Comparison of ENCODE assay signal across 8 cellular contexts in the genomic region with DNA sequence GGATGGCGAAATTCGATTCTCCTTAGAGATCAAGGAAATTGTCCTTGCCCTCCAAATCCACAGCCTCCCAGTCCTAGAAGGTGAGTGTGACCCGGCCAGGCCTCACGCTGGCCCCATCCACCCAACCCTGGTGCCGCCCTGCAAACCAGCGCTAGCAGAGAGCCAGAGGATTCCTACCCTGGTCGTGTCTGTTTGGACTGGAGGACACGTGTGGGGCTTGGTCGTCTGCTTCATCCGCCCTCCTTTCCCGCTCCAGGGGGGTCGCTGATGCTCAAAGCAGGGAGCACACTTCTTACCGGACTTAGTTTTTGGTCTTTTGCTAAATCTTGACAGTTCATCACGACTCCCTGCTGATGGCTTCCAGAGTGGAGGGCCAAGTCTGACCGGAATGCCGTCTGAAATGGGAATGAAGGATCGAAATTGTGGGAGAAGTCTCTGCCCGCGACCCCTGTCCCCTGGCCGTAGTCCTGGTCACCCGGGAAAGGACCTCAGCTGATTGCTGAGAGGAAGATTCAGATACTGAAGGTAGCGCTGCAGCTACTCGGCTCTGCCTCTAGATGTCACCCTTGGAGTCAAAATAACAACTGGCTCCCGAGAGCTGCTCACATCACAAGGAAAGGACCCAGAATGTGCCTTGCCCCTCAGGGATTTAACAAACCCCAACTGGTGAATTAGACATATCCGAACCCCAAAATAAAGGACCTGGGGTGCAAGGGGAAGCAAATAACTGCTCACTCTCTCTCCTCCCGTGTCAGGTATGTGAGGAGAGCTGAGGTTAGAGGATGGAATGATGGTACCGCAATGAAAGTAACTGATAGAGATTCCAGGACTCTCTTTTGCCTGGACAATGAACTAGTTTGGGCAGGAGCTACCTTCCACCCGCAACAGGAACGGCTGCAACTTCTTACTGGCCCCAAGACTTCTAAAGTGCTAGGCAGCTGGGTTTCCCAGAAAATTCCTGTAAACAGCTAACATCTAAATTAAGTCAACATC. TPM values are rescaled to one million over a fixed set of nuclear protein-coding genes. Genes with fewer than 3 reads are reported as not detected.
A peak's percentile ranks its signal among the peaks of the same experiment; 100 is the strongest.
DNase-seq lines count a peak whose midpoint lies in the region; ATAC-seq, FAIRE-seq and TF ChIP-seq lines count a peak whose summit lies in the region.

No MANE protein-coding gene starts in this region.

- no peak for TF ChIP-seq EP300 in K562 (IDR thresholded peaks at IDR 0.05; ENCODE audit: low read length)

- H3K4me2 ChIP-seq in SU-DHL-6 (ENCODE audit: low read depth, low read length, poor library complexity, severe bottlenecking) = no peak overlapping the region
- no peak overlapping the region for H3K4me2 ChIP-seq in K562 (ENCODE audit: insufficient read depth, low read length)

- H3K9me3 ChIP-seq in SU-DHL-6 (ENCODE audit: insufficient read depth, low read length) (no peaks in the 10 kb centered on the region), K562 (replicated peaks; ENCODE audit: control insufficient read depth, insufficient read depth, low read depth, low read length) (no peaks in the 10 kb centered on the region)

- H3K4me3 ChIP-seq in GM12865 (ENCODE audit: low read depth, low read length) = no peak overlapping the region
- no peak overlapping the region for H3K4me3 ChIP-seq in SU-DHL-6 (ENCODE audit: insufficient read depth, low read length, poor library complexity, severe bottlenecking)
- H3K4me3 ChIP-seq in K562 = no peak overlapping the region

- DNase-seq in GM12865 (ENCODE audit: low read depth) (peak; percentile 60), NAMALWA (ENCODE audit: low spot score) (peak; percentile 75), K562 (ENCODE audit: extremely low read depth in 1 of 4, low spot score in 3 of 4) (peak; percentile 52 to 76 (median 67)), iPS-NIHi11 (ENCODE audit: low spot score) (peak; percentile 76)
- peak; percentile 23 for DNase-seq in stimulated activated CD4-positive, alpha-beta T cell treated with anti-CD3 and anti-CD28 coated beads, Interleukin-1b, Interleukin-23, amount 100 ng/mL, for 48 hours

- 0 out of 5 replicates have a peak, but pooled peaks cover 0 to 2% of the 10 kb centered on the region in 2 experiments for H3K4me1 ChIP-seq in K562 (replicated peaks in 1 of 2; ENCODE audit: control insufficient read depth in 2 of 2, insufficient read depth in 2 of 2, low read length in 2 of 2)

- no peaks in the 10 kb centered on the region for H3K9me2 ChIP-seq in SU-DHL-6 (replicated peaks; ENCODE audit: insufficient read depth, low read length)

- FAIRE-seq in K562 (lab: Jason Lieb, UNC) = peak; percentile 97

- no peaks in the 10 kb centered on the region for H4K20me1 ChIP-seq in SU-DHL-6 (ENCODE audit: low read depth, low read length)
- no peaks in the 10 kb centered on the region; the same call in 1 of the 2 replicates for H4K20me1 ChIP-seq in K562 (replicated peaks; ENCODE audit: control insufficient read depth, insufficient read depth, low read length)

- H3K36me3 ChIP-seq in SU-DHL-6 (ENCODE audit: low read length) (no peaks in the 10 kb centered on the region), K562 (ENCODE audit: control insufficient read depth, insufficient read depth, low read length) (no peaks in the 10 kb centered on the region)

- H2AFZ ChIP-seq in SU-DHL-6 (ENCODE audit: low read depth, low read length, severe bottlenecking) = no peak overlapping the region
- H2AFZ ChIP-seq in K562 (ENCODE audit: low read depth, low read length) = no peak overlapping the region; the same call in 1 of the 2 replicates

- POLR2A ChIA-PET in K562 (lab: Yijun Ruan, JAX) = interaction anchor here (0.7 to 1.6 kb wide), 3 partner anchors 628 to 1062 kb away, joined by 3 to 5 read pairs (median 3); no protein-coding TSS in a partner anchor

- CTCF ChIA-PET in K562 (lab: Yijun Ruan, JAX; ENCODE audit: low intra/inter-chr PET ratio) = interaction anchor here (0.8 to 1.7 kb wide), 4 partner anchors 37 to 688 kb away, joined by 4 to 10 read pairs (median 4); no protein-coding TSS in a partner anchor

- intact Hi-C loops in K562 (cut with micrococcal nuclease) = loop anchor here (1.0 to 5.0 kb wide), 3 partner anchors 111 to 687 kb away; no protein-coding TSS in a partner anchor

- in situ Hi-C loops in K562 (cut with MboI) = no loop called here

- ATAC-seq in HG02610 (IDR thresholded peaks at IDR 0.05; ENCODE audit: unreplicated experiment) (peak; percentile 96), K562 (peak; percentile 99)

- H3K9me1 ChIP-seq in K562 (ENCODE audit: control insufficient read depth, insufficient read depth, low read length) = no peaks in the 10 kb centered on the region

- peak; percentile 66 to 80 for TF ChIP-seq RAD21 in K562 (CRISPR knock-in tag; conservative IDR thresholded peaks at IDR 0.05 in 1 of 2, IDR thresholded peaks at IDR 0.05 in 1 of 2)

- no peak for TF ChIP-seq POLR2A in K562 (conservative IDR thresholded peaks at IDR 0.05)

- H3K27ac ChIP-seq in 22Rv1 (no peak overlapping the region), SU-DHL-6 (ENCODE audit: low read depth, low read length) (no peak overlapping the region), K562 (ENCODE audit: extremely low read depth, low read depth, low read length) (no peak overlapping the region)

- no peaks in the 10 kb centered on the region for H3F3A ChIP-seq in SU-DHL-6 (ENCODE audit: insufficient read depth)

- no peak overlapping the region for H3K9ac ChIP-seq in SU-DHL-6 (ENCODE audit: low read length)
- H3K9ac ChIP-seq in K562 (ENCODE audit: insufficient read depth in 1 of 2, low read depth in 2 of 2, low read length in 2 of 2) = 0 out of 4 replicates have a peak overlapping the region, but pooled peaks of 1 of the 2 experiments have one; percentile 21

- 11% methylated on average over 29 of the region's 29 CpGs for WGBS in K562 (ENCODE audit: insufficient coverage, low coverage, missing lambda C conversion rate)

- TF ChIP-seq CTCF in 22Rv1 (IDR thresholded peaks at IDR 0.05) (peak; percentile 93), GM12865 (IDR thresholded peaks at IDR 0.05; ENCODE audit: insufficient read depth, low read depth, low read length, missing control alignments) (peak; percentile 88), SU-DHL-6 (IDR thresholded peaks at IDR 0.05; ENCODE audit: insufficient read depth, low read length, poor library complexity, severe bottlenecking) (peak; percentile 91), K562 (IDR thresholded peaks at IDR 0.05 in 2 of 3, conservative IDR thresholded peaks at IDR 0.05 in 1 of 3; ENCODE audit: insufficient read depth in 2 of 3, low read depth in 1 of 3, low read length in 3 of 3) (peak; percentile 86 to 97 (median 91))

- no peaks in the 10 kb centered on the region for H3K79me2 ChIP-seq in SU-DHL-6 (ENCODE audit: insufficient read depth, low read length)
- no peaks in the 10 kb centered on the region for H3K79me2 ChIP-seq in K562 (ENCODE audit: control insufficient read depth, insufficient read depth, low read length)

- no TSS peak for BruUV-seq in K562 (replicated peaks; lab: Mats Ljungman, UMichigan)

- H3K27me3 ChIP-seq in SU-DHL-6 (ENCODE audit: low read length) = no peaks in the 10 kb centered on the region
- 0 out of 5 replicates have a peak, but pooled peaks cover 0 to 3% of the 10 kb centered on the region in 2 experiments for H3K27me3 ChIP-seq in K562 (ENCODE audit: control insufficient read depth in 2 of 2, insufficient read depth in 2 of 2, low read length in 2 of 2)

TF ChIP-seq in K562, 482 proteins besides CTCF, POLR2A, EP300 and RAD21 (continues in another document):
- TF ChIP-seq, protein P1, sequence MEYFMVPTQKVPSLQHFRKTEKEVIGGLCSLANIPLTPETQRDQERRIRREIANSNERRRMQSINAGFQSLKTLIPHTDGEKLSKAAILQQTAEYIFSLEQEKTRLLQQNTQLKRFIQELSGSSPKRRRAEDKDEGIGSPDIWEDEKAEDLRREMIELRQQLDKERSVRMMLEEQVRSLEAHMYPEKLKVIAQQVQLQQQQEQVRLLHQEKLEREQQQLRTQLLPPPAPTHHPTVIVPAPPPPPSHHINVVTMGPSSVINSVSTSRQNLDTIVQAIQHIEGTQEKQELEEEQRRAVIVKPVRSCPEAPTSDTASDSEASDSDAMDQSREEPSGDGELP (CRISPR knock-in tag; IDR thresholded peaks at IDR 0.05; ENCODE audit: borderline replicate concordance) = peak; percentile 58; the same call in 1 of the 2 replicates
- TF ChIP-seq CC2D1A (IDR thresholded peaks at IDR 0.05) (0 out of 2 replicates have a peak, but pooled peaks have one; percentile 14), TRIM28 (IDR thresholded peaks at IDR 0.05) (no peak), SMC3 (conservative IDR thresholded peaks at IDR 0.05; ENCODE audit: insufficient read depth, low read depth, low read length) (peak; percentile 75)

RNA-seq across cellular contexts. Expression of a gene that starts 23.5 kb away (rescaled TPM):
- total RNA-seq in K562 (2011; cell fraction: chromatin; rRNA removed; ENCODE audit: low replicate concordance) = 71.7 and 74.2 TPM in 2 replicates
- total RNA-seq in K562 (2011; cell fraction: nucleolus; rRNA removed) = 22.4 and 23.2 TPM in 2 replicates
- total RNA-seq in K562 (2011; cell fraction: nucleoplasm; rRNA removed) = 35.6 and 44.9 TPM in 2 replicates
- total RNA-seq in K562 (2014; rRNA removed) (38.2 and 42.0 TPM in 2 replicates), K562 (2014; rRNA removed; fragmentation: Illumina TruSeq; extraction: Trizol) (54.1 and 62.0 TPM in 2 replicates), K562 (2015; rRNA removed; fragmentation: Illumina TruSeq; extraction: Trizol) (52.8 and 57.8 TPM in 2 replicates), K562 (2021) (54.8 and 64.0 TPM in 2 replicates)
- polyA plus RNA-seq in K562 (2011; rRNA removed) (16.6 and 29.8 TPM in 2 replicates), K562 (2014; fragmentation: Illumina TruSeq; extraction: Trizol) (65.6 and 72.3 TPM in 2 replicates), K562 (2014; fragmentation: Nextera tagmentation; extraction: Ambion mirVana) (100 to 1,000 TPM; 125 to 136 TPM), K562 (2014; rRNA removed) (44.7 and 47.1 TPM in 2 replicates)
- 12.1 and 15.0 TPM in 2 replicates for polyA plus RNA-seq in K562 (2011; cell fraction: cytosol; rRNA removed)
- 28.3 and 54.1 TPM in 2 replicates for polyA plus RNA-seq in K562 (2011; cell fraction: nucleus; rRNA removed)
- 31.5 and 90.8 TPM in 2 replicates for polyA plus RNA-seq in K562 (2012)
- polyA minus RNA-seq in K562 (2011; rRNA and poly(A)+ RNA removed) = 29.6 and 34.7 TPM in 2 replicates
- polyA minus RNA-seq in K562 (2011; cell fraction: cytosol; rRNA and poly(A)+ RNA removed) = 9.6 and 21.2 TPM in 2 replicates
- polyA minus RNA-seq in K562 (2011; cell fraction: nucleus; rRNA and poly(A)+ RNA removed) = 33.4 and 39.3 TPM in 2 replicates

Comparison
In these comparisons a context has a peak if more than half of its experiments do, and no peak if none do; other contexts are left out.
1. DNase-seq: peak in every context shown above with its lines; median percentile 76 in iPS-NIHi11; 75 in NAMALWA; 67 in K562; 60 in GM12865; 23 in stimulated activated CD4-positive, alpha-beta T cell treated with anti-CD3 and anti-CD28 coated beads, Interleukin-1b, Interleukin-23, amount 100 ng/mL, for 48 hours.